ENCODE assay signal across 11 cellular contexts in the genomic region with DNA sequence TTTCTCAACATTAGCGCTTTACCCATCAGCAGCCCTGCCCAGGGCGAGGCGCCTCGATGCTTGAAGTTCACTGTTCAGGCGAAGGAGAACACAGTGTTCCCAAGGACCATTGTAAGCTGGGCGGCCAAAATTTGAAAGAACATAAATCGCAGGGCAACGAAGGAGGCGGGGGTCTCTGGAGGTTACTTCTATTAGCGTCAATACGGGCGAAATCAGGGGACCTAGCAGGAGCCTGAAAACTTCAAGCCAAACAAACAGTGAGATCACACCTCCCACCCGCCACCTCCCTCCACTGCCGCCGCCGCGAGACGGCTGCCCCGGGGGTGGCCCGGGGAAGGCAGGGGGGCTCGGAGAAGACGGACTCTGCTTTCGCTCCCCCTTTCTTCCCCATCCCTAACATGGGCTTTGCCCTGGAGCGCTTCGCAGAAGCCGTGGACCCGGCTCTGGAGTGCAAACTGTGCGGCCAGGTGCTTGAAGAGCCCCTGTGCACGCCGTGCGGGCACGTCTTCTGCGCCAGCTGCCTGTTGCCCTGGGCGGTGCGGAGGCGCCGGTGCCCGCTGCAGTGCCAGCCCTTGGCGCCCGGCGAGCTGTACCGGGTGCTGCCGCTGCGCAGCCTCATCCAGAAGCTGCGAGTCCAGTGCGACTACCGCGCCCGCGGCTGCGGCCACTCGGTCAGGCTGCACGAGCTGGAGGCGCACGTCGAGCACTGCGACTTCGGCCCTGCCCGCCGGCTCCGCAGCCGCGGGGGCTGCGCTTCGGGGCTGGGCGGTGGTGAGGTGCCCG. TPM values are rescaled to one million over a fixed set of nuclear protein-coding genes. Genes with fewer than 3 reads are reported as not detected.
DNase-seq lines count a peak whose midpoint lies in the region; ATAC-seq lines count a peak whose summit lies in the region.
"Had no signal": no experiment of that assay in that cellular context is flagged by ENCODE, and none has a peak within 500 bp of the region (broad histone marks: within the 10 kb centered on the region; RNA-seq: fewer than 3 reads in every experiment).

Gene PDZRN4 (plus strand): TSS at position 263 of the 783 bp plus-strand sequence.

- H3K4me1 ChIP-seq in esophagus (ENCODE audit: control insufficient read depth in 2 of 2, insufficient read depth in 2 of 2, low read length in 1 of 2), result peaks cover 3 to 8% of the 10 kb centered on the region in 2 donors
- peaks cover 0 to 20% of the 10 kb centered on the region in 2 donors for H3K4me1 ChIP-seq in muscle layer of duodenum (ENCODE audit: control insufficient read depth in 1 of 2, insufficient read depth in 2 of 2, low read length in 2 of 2)

- H3K36me3 ChIP-seq in esophagus (ENCODE audit: control insufficient read depth in 2 of 2, insufficient read depth in 2 of 2, low read length in 1 of 2) (no peaks in the 10 kb centered on the region), muscle layer of duodenum (ENCODE audit: control insufficient read depth in 1 of 2, insufficient read depth in 2 of 2, low read length in 2 of 2) (no peaks in the 10 kb centered on the region)

- ATAC-seq in activated CD8-positive, alpha-beta memory T cell treated with anti-CD3 and anti-CD28 coated beads, Interleukin-2, amount 10 ng/mL, durations not matched to agents 7 days and 5 days, result no peak
- ATAC-seq in GM19351 (IDR thresholded peaks at IDR 0.05; ENCODE audit: unreplicated experiment), result no peak

- no peak within 1 kb of the TSS for H3K27ac Mint-ChIP-seq in activated CD8-positive, alpha-beta memory T cell treated with anti-CD3 and anti-CD28 coated beads, Interleukin-2, amount 10 ng/mL, durations not matched to agents 7 days and 5 days
- H3K27ac Mint-ChIP-seq: activated naive CD8-positive, alpha-beta T cell had no signal

- peak within 1 kb of the TSS; percentile 61 to 79 for H3K27ac ChIP-seq in esophagus (ENCODE audit: low read depth in 2 of 2, low read length in 1 of 2)
- peak within 1 kb of the TSS; percentile 58 for H3K27ac ChIP-seq in muscle layer of duodenum (ENCODE audit: low read length)
- H3K27ac ChIP-seq: C4-2B, PC-9 had no signal

- peak; percentile 42 for DNase-seq in activated CD8-positive, alpha-beta memory T cell treated with anti-CD3 and anti-CD28 coated beads, Interleukin-2, amount 50 U/mL, for 48 hours
- DNase-seq in activated CD8-positive, alpha-beta memory T cell treated with anti-CD3 and anti-CD28 coated beads, Interleukin-2, amount 10 ng/mL, durations not matched to agents 7 days and 5 days, result no peak
- DNase-seq in ureter (ENCODE audit: low spot score) (no peak), HPDE6-E6E7 (ENCODE audit: extremely low spot score) (no peak)
- no peak for DNase-seq in stimulated activated naive CD4-positive, alpha-beta T cell treated with Interleukin-2 at 50 U/mL for 16 hours (lab: John Stamatoyannopoulos, UW)
- DNase-seq: PC-9 had no signal

- H3K27me3 ChIP-seq in esophagus (ENCODE audit: control insufficient read depth in 1 of 2, insufficient read depth in 2 of 2, low read length in 2 of 2) (peaks cover 0 to 15% of the 10 kb centered on the region in 2 donors), muscle layer of duodenum (ENCODE audit: low read depth, low read length) (peaks cover 23% of the 10 kb centered on the region)

- H3K9me3 ChIP-seq in esophagus (ENCODE audit: control insufficient read depth in 2 of 2, insufficient read depth in 1 of 2, low read depth in 1 of 2, low read length in 1 of 2) (peaks cover 0 to 2% of the 10 kb centered on the region in 2 donors), muscle layer of duodenum (ENCODE audit: control insufficient read depth in 1 of 2, low read length in 2 of 2) (no peaks in the 10 kb centered on the region)

- H3K4me3 ChIP-seq in esophagus (ENCODE audit: low read depth in 1 of 2, low read length in 2 of 2), result peak within 1 kb of the TSS; percentile 40 to 50
- peak within 1 kb of the TSS; percentile 61 to 74 for H3K4me3 ChIP-seq in muscle layer of duodenum (ENCODE audit: low read depth in 1 of 2, low read length in 2 of 2)
- H3K4me3 ChIP-seq: PC-9 had no signal

- no peak within 1 kb of the TSS for H3K4me3 Mint-ChIP-seq in activated CD8-positive, alpha-beta memory T cell treated with anti-CD3 and anti-CD28 coated beads, Interleukin-2, amount 10 ng/mL, durations not matched to agents 7 days and 5 days
- H3K4me3 Mint-ChIP-seq: activated naive CD8-positive, alpha-beta T cell had no signal

- 8 to 11% methylated on average over 63 to 67 of the region's 67 CpGs for WGBS in esophagus, 2 donors

- no peaks in the 10 kb centered on the region for H3K36me3 Mint-ChIP-seq in activated CD8-positive, alpha-beta memory T cell treated with anti-CD3 and anti-CD28 coated beads, Interleukin-2, amount 10 ng/mL, durations not matched to agents 7 days and 5 days
- H3K36me3 Mint-ChIP-seq: activated naive CD8-positive, alpha-beta T cell had no signal

- H3K27me3 Mint-ChIP-seq in activated CD8-positive, alpha-beta memory T cell treated with anti-CD3 and anti-CD28 coated beads, Interleukin-2, amount 10 ng/mL, durations not matched to agents 7 days and 5 days, result peaks cover 38% of the 10 kb centered on the region

- no peaks in the 10 kb centered on the region for H3K4me1 Mint-ChIP-seq in activated CD8-positive, alpha-beta memory T cell treated with anti-CD3 and anti-CD28 coated beads, Interleukin-2, amount 10 ng/mL, durations not matched to agents 7 days and 5 days

- CTCF ChIA-PET in activated CD8-positive, alpha-beta memory T cell treated with anti-CD3 and anti-CD28 coated beads, Interleukin-2, amount 10 ng/mL, durations not matched to agents 7 days and 5 days (lab: Charles Lee), result no interaction called here

- no peaks in the 10 kb centered on the region for H3K9me3 Mint-ChIP-seq in activated CD8-positive, alpha-beta memory T cell treated with anti-CD3 and anti-CD28 coated beads, Interleukin-2, amount 10 ng/mL, durations not matched to agents 7 days and 5 days (ENCODE audit: low read depth)

RNA-seq across cellular contexts. Expression of gene PDZRN4, which starts in this region (rescaled TPM):
- total RNA-seq in activated CD8-positive, alpha-beta memory T cell treated with anti-CD3 and anti-CD28 coated beads, Interleukin-2, amount 10 ng/mL, durations not matched to agents 7 days and 5 days, result not detected
- 1 to 10 TPM in 1 of 2 donors, under 1 TPM in 1; 0.59 to 1.8 TPM for polyA plus RNA-seq in esophagus
- 13.9 TPM for total RNA-seq in ureter
- total RNA-seq: PC-9 had no signal

Comparison
In these comparisons a context has a peak if more than half of its experiments do, and no peak if none do; other contexts are left out.
1. RNA of gene PDZRN4 (total RNA-seq): 13.9 TPM in ureter (single experiment); not detected in activated CD8-positive, alpha-beta memory T cell treated with anti-CD3 and anti-CD28 coated beads, Interleukin-2, amount 10 ng/mL, durations not matched to agents 7 days and 5 days; every median in the first group is over 10 times any median in the second.